In genomic region chr2:7203056-7203467, GRCh38 we compare ENCODE assay signal across 8 cellular contexts.
DNase-seq lines count a peak whose midpoint lies in the region; ATAC-seq and TF ChIP-seq lines count a peak whose summit lies in the region.

No MANE protein-coding gene starts in this region.

- ATAC-seq in GM21447 (IDR thresholded peaks at IDR 0.05; ENCODE audit: unreplicated experiment) (peak; percentile 60), left lung (peak; percentile 79), HG02642 (IDR thresholded peaks at IDR 0.05; ENCODE audit: poor library complexity, unreplicated experiment) (no peak)

- DNase-seq in NCI-H2171 (lab: John Stamatoyannopoulos, UW), result peak; percentile 67
- peak; percentile 29 for DNase-seq in central memory CD4-positive, alpha-beta T cell
- DNase-seq in left lung, result no peak
- DNase-seq in stimulated activated CD4-positive, alpha-beta T cell treated with anti-CD3 and anti-CD28 coated beads, TNF-alpha, amount 100 ng/mL, for 24 hours (ENCODE audit: low read depth in 3 of 3), result peak; percentile 13 to 43 (median 24)

- peak; percentile 92 for TF ChIP-seq CTCF in C4-2B (conservative IDR thresholded peaks at IDR 0.05)
- TF ChIP-seq CTCF in VCaP (conservative IDR thresholded peaks at IDR 0.05), result peak; percentile 89
- peak; percentile 73 to 92 for TF ChIP-seq CTCF in left lung (IDR thresholded peaks at IDR 0.05)

- no peaks in the 10 kb centered on the region for H3K27me3 ChIP-seq in left lung

- H3K9me3 ChIP-seq in left lung, result no peaks in the 10 kb centered on the region

- no peak overlapping the region for H3K4me3 ChIP-seq in left lung

- H3K36me3 ChIP-seq in left lung, result no peaks in the 10 kb centered on the region

- no peak overlapping the region for H3K27ac ChIP-seq in C4-2B
- H3K27ac ChIP-seq in VCaP, result no peak overlapping the region
- no peak overlapping the region for H3K27ac ChIP-seq in left lung

- H3K4me1 ChIP-seq in left lung, result no peaks in the 10 kb centered on the region

- intact Hi-C loops in left lung (cut with DNase I), result no loop called here

Comparison
In these comparisons a context has a peak if more than half of its experiments do, and no peak if none do; other contexts are left out.
1. DNase-seq: peak in NCI-H2171 (single experiment), central memory CD4-positive, alpha-beta T cell (single experiment) and stimulated activated CD4-positive, alpha-beta T cell treated with anti-CD3 and anti-CD28 coated beads, TNF-alpha, amount 100 ng/mL, for 24 hours (3 of 3); none in left lung (0 of 2).
2. Peak in every context shown above with its lines, with median percentiles within 50 percentile points of each other: CTCF ChIP-seq.